28 cellular contexts compared by ENCODE assay signal in the genomic region with DNA sequence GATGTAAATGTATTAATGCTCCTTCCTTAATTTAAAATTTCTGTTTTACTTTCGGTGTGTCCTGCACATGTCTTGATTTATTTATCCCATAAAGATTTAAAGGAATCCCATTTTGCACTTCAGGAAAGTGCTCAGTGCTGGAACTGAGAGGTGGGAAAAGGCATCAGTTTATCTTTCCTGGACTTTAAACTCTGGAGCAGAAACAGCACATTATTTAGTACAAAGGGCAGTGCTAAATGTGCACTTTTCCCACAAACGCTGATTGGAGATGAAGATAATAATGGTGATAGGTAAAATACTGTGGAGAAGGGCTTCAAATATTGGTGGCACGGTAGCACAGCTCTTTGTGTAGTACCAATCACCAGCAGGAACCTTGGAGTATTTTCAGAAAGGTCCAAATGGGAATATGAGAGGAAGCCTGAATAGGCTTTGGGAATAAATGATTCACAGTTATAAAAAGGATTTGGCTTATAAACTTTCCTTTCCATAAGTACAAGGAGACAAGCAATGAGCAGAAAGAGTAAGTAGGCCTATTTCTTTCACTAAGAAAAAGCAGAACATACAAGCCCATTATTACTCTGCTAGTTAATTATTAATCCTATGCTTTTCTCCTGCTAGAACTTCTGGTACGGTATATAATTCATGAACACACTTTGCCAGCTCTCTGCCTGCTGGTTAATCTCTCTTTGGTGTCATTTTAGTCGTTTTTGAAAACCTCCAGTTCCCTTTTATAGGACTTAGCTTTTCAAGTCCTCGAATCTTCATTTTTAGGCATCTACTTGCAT. TPM values are rescaled to one million over a fixed set of nuclear protein-coding genes. Genes with fewer than 3 reads are reported as not detected.
"Had no signal": no experiment of that assay in that cellular context is flagged by ENCODE, and none has a peak within 500 bp of the region (broad histone marks: within the 10 kb centered on the region; RNA-seq: fewer than 3 reads in every experiment).

No MANE protein-coding gene starts in this region.

- H3K4me1 ChIP-seq: lower lobe of right lung, spleen had no signal

- H3K4me3 ChIP-seq: lower lobe of right lung, spleen, thoracic aorta had no signal

- H3K27me3 ChIP-seq: brain microvascular endothelial cell, spleen had no signal

- FAIRE-seq: frontal cortex had no signal

- H3K9me3 ChIP-seq: lower lobe of right lung, spleen, thoracic aorta had no signal

- DNase-seq: activated CD4-positive, alpha-beta T cell treated with anti-CD3 and anti-CD28 coated beads, Interleukin-2, amount 50 U/mL, for 1 hour; activated CD4-positive, CD25-positive, alpha-beta regulatory T cell treated with anti-CD3 and anti-CD28 coated beads, Interleukin-2, amount 50 U/mL, for 72 hours; activated CD8-positive, alpha-beta T cell treated with anti-CD3 and anti-CD28 coated beads, Interleukin-2, amount 10 ng/mL, durations not matched to agents 7 days and 5 days; activated gamma-delta T cell; activated naive CD4-positive, alpha-beta T cell treated with anti-CD3 and anti-CD28 coated beads, Interleukin-2, amount 50 U/mL, for 16 hours; activated naive CD8-positive, alpha-beta T cell treated with anti-CD3 and anti-CD28 coated beads, Interleukin-2, amount 50 U/mL, for 24 hours; aorta; brain microvascular endothelial cell; caudate nucleus; effector memory CD4-positive, alpha-beta T cell; glutamatergic neuron; hippocampal formation; lower lobe of right lung; mesendoderm; naive thymus-derived CD4-positive, alpha-beta T cell; occipital lobe; posterior cingulate gyrus; spleen; stimulated activated CD4-positive, alpha-beta T cell treated with anti-CD3 and anti-CD28 coated beads, Interleukin-4, amount 100 ng/mL, for 1 hour; stimulated activated naive CD4-positive, alpha-beta T cell; SW 1271; T-helper 2 cell had no signal

- H3K27ac ChIP-seq: brain microvascular endothelial cell, lower lobe of right lung, spleen, thoracic aorta had no signal

- ATAC-seq: activated CD8-positive, alpha-beta T cell treated with anti-CD3 and anti-CD28 coated beads, Interleukin-2, amount 10 ng/mL, durations not matched to agents 7 days and 5 days; activated naive CD8-positive, alpha-beta T cell treated with anti-CD3 and anti-CD28 coated beads, Interleukin-2, amount 50 U/mL, for 24 hours; esophagus mucosa; lower lobe of right lung; naive thymus-derived CD4-positive, alpha-beta T cell had no signal

- H3K36me3 ChIP-seq: brain microvascular endothelial cell, lower lobe of right lung, spleen, thoracic aorta had no signal

RNA-seq across cellular contexts. Expression of a gene that starts 58.4 kb away (rescaled TPM):
- total RNA-seq: activated CD8-positive, alpha-beta T cell treated with anti-CD3 and anti-CD28 coated beads, Interleukin-2, amount 10 ng/mL, durations not matched to agents 7 days and 5 days; activated T-helper 1 cell treated with anti-CD3 and anti-CD28 coated beads, Interleukin-12 subunit alpha, Interleukin-12 subunit beta, Interleukin-2, Interleukin-4 antibody, amounts not matched to agents 30 ng/mL and 10 ng/mL and 1 ng/mL, durations not matched to agents 14 hours and 24 hours and 36 hours; aorta; dermis microvascular lymphatic vessel endothelial cell; esophagus mucosa; lower lobe of right lung; naive thymus-derived CD4-positive, alpha-beta T cell; neural crest cell; occipital lobe; spleen; thoracic aorta had no signal
- polyA plus RNA-seq: aorta; naive thymus-derived CD4-positive, alpha-beta T cell; spleen had no signal
